In the genomic region with DNA sequence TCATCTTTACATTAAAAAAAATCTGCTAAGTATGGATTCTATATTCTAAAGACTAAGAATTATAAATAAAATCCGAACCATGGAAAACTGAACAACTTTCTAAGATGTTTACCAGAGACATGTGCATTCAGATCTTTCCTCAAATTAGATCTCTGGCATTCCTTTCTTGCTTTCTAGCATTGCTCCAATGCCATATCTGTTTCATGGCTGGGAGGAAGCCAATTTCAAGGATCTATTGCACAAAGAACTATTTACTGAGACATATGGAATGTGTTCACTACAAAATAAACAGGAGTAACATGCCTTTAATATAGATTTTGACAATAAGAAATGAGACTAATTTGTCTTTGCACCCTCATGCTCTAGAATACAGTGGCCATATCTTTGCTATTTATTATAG, we compare ENCODE assay signal across 16 cellular contexts. TPM values are rescaled to one million over a fixed set of nuclear protein-coding genes. Genes with fewer than 3 reads are reported as not detected.
DNase-seq lines count a peak whose midpoint lies in the region; ATAC-seq and TF ChIP-seq lines count a peak whose summit lies in the region.
"Had no signal": no experiment of that assay in that cellular context is flagged by ENCODE, and none has a peak within 500 bp of the region (broad histone marks: within the 10 kb centered on the region; RNA-seq: fewer than 3 reads in every experiment).

No MANE protein-coding gene starts in this region.

- H3K4me3 ChIP-seq in adipocyte (ENCODE audit: low read length) = no peak overlapping the region

- H3K9me3 Mint-ChIP-seq in mesothelial cell of epicardium = peaks cover 36% of the 10 kb centered on the region
- H3K9me3 Mint-ChIP-seq: H9 had no signal

- H3K9ac ChIP-seq in adipocyte (ENCODE audit: low read length) = no peak overlapping the region

- peak; percentile 28 for DNase-seq in EH (ENCODE audit: low read depth)
- peak; percentile 83 for DNase-seq in adipocyte (ENCODE audit: low read depth)
- peak; percentile 66 for DNase-seq in dedifferentiated amniotic fluid mesenchymal stem cell (ENCODE audit: extremely low spot score)
- DNase-seq in mesothelial cell of epicardium (ENCODE audit: low spot score in 2 of 2, unreplicated experiment in 2 of 2) = no peak
- DNase-seq in mesenteric fat pad (ENCODE audit: low spot score) = no peak
- DNase-seq in left ventricle myocardium superior = no peak
- DNase-seq in T-helper 9 cell = no peak
- DNase-seq: CD8-positive, alpha-beta T cell; COR-L47; DMS153; DMS79 treated with DMSO at 0.1 percent for 48 hours; GDM1; GOT3; H9 had no signal

- H3K36me3 Mint-ChIP-seq in mesothelial cell of epicardium = peaks cover 34% of the 10 kb centered on the region
- H3K36me3 Mint-ChIP-seq: CD14-positive monocyte; CD8-positive, alpha-beta T cell had no signal

- no peaks in the 10 kb centered on the region for H3K27me3 Mint-ChIP-seq in mesothelial cell of epicardium (ENCODE audit: low read depth)

- H3K4me1 ChIP-seq in adipocyte (ENCODE audit: control insufficient read depth, insufficient read depth, low read length) = peaks cover 4% of the 10 kb centered on the region

- no peak overlapping the region for H3K4me3 Mint-ChIP-seq in mesothelial cell of epicardium
- H3K4me3 Mint-ChIP-seq: CD14-positive monocyte; CD8-positive, alpha-beta T cell; H9 had no signal

- no peaks in the 10 kb centered on the region for H3K9me3 ChIP-seq in adipocyte (ENCODE audit: control insufficient read depth, low read length)

- intact Hi-C loops in left ventricle myocardium superior (cut with micrococcal nuclease) = no loop called here

- ATAC-seq in HG02588 (IDR thresholded peaks at IDR 0.05; ENCODE audit: unreplicated experiment) (no peak), left ventricle myocardium superior (no peak)
- ATAC-seq: CD8-positive, alpha-beta T cell had no signal

- H3K36me3 ChIP-seq in adipocyte (ENCODE audit: control insufficient read depth, insufficient read depth, low read length, severe bottlenecking) = no peaks in the 10 kb centered on the region

- H3K27ac Mint-ChIP-seq in mesothelial cell of epicardium = peak overlapping the region; percentile 90
- H3K27ac Mint-ChIP-seq: CD14-positive monocyte; CD8-positive, alpha-beta T cell; H9 had no signal

- TF ChIP-seq CTCF in mesothelial cell of epicardium (IDR thresholded peaks at IDR 0.05; ENCODE audit: unreplicated experiment) = no peak

- H3K4me1 Mint-ChIP-seq in mesothelial cell of epicardium = peaks cover 63% of the 10 kb centered on the region
- H3K4me1 Mint-ChIP-seq: CD14-positive monocyte had no signal

- H3K27me3 ChIP-seq in adipocyte (replicated peaks; ENCODE audit: control insufficient read depth, insufficient read depth, low read length) = no peaks in the 10 kb centered on the region

RNA-seq across cellular contexts. Expression of gene NANOGP8, which starts 45.1 kb away (rescaled TPM):
- total RNA-seq in mesothelial cell of epicardium = 0.86 to 1.2 TPM (median 0.91 TPM) in 3 replicates
- total RNA-seq in mesenteric fat pad = not detected
- not detected for total RNA-seq in left ventricle myocardium superior
- total RNA-seq: CD8-positive, alpha-beta T cell had no signal

Comparison
In these comparisons a context has a peak if more than half of its experiments do, and no peak if none do; other contexts are left out.
1. DNase-seq: peak in EH (single experiment), adipocyte (single experiment) and dedifferentiated amniotic fluid mesenchymal stem cell (single experiment); none in mesothelial cell of epicardium (0 of 2), mesenteric fat pad (single experiment), left ventricle myocardium superior (single experiment) and T-helper 9 cell (single experiment).